In genomic region chr2:241582806-241583205, GRCh38 we compare ENCODE assay signal across 17 cellular contexts. TPM values are rescaled to one million over a fixed set of nuclear protein-coding genes. Genes with fewer than 3 reads are reported as not detected.
DNase-seq lines count a peak whose midpoint lies in the region; ATAC-seq and TF ChIP-seq lines count a peak whose summit lies in the region.
"Had no signal": no experiment of that assay in that cellular context is flagged by ENCODE, and none has a peak within 500 bp of the region (broad histone marks: within the 10 kb centered on the region; RNA-seq: fewer than 3 reads in every experiment).

No MANE protein-coding gene starts in this region.

- peaks cover 57% of the 10 kb centered on the region for H3K36me3 ChIP-seq in endodermal cell (ENCODE audit: control insufficient read depth, insufficient read depth, low read length)
- no peaks in the 10 kb centered on the region for H3K36me3 ChIP-seq in mucosa of descending colon (ENCODE audit: low read depth)
- H3K36me3 ChIP-seq in sigmoid colon, result peaks cover 13 to 55% (median 25%) of the 10 kb centered on the region in 4 donors

- no peak for TF ChIP-seq POLR2A in sigmoid colon (IDR thresholded peaks at IDR 0.05)

- TF ChIP-seq CTCF in Calu3 (IDR thresholded peaks at IDR 0.05; ENCODE audit: unreplicated experiment) (no peak), endodermal cell (conservative IDR thresholded peaks at IDR 0.05) (no peak), mucosa of descending colon (IDR thresholded peaks at IDR 0.05) (no peak), sigmoid colon (IDR thresholded peaks at IDR 0.05) (no peak)

- TF ChIP-seq EP300 in sigmoid colon (IDR thresholded peaks at IDR 0.05), result no peak

- no peak overlapping the region for H3K9ac ChIP-seq in endodermal cell (ENCODE audit: extremely low read depth, low read length, poor library complexity, severe bottlenecking)
- H3K9ac ChIP-seq: BLaER1 had no signal

- no TSS peak for BruUV-seq in Calu3 (replicated peaks; lab: Mats Ljungman, UMichigan)

- intact Hi-C loops in Calu3 (cut with micrococcal nuclease; ENCODE audit: unreplicated experiment), result no loop called here
- intact Hi-C loops in mucosa of descending colon (cut with DNase I, micrococcal nuclease), result no loop called here
- intact Hi-C loops in sigmoid colon (cut with DNase I), result no loop called here

- DNase-seq in Calu3, result no peak
- DNase-seq in endodermal cell, result peak; percentile 17
- peak in 2 of 3 donors; percentile 10 to 12 for DNase-seq in mucosa of descending colon
- peak; percentile 50 for DNase-seq in sigmoid colon
- DNase-seq in LoVo (ENCODE audit: low spot score), result no peak
- DNase-seq: 8988T; AML-193; Caco-2; CD8-positive, alpha-beta memory T cell; DMS53; GF-D8; GOT3; H9 had no signal

- H3K4me3 Mint-ChIP-seq in Calu3 (ENCODE audit: low read depth, unreplicated experiment) (no peak overlapping the region), endodermal cell (no peak overlapping the region)
- H3K4me3 Mint-ChIP-seq: CD8-positive, alpha-beta memory T cell; H9; IgD-negative memory B cell had no signal

- ATAC-seq in mucosa of descending colon, result no peak
- ATAC-seq in GM21717 (IDR thresholded peaks at IDR 0.05; ENCODE audit: unreplicated experiment), result no peak
- ATAC-seq in GM18870 (IDR thresholded peaks at IDR 0.05; ENCODE audit: unreplicated experiment), result no peak

- H3K4me1 Mint-ChIP-seq in Calu3 (ENCODE audit: low read depth, unreplicated experiment) (peaks cover 24% of the 10 kb centered on the region), endodermal cell (no peaks in the 10 kb centered on the region)
- H3K4me1 Mint-ChIP-seq: CD8-positive, alpha-beta memory T cell; IgD-negative memory B cell had no signal

- no peaks in the 10 kb centered on the region for H3K27me3 Mint-ChIP-seq in Calu3 (ENCODE audit: unreplicated experiment)
- peaks cover 1% of the 10 kb centered on the region for H3K27me3 Mint-ChIP-seq in endodermal cell (ENCODE audit: insufficient read depth)
- H3K27me3 Mint-ChIP-seq: CD8-positive, alpha-beta memory T cell; IgD-negative memory B cell had no signal

- H3K4me1 ChIP-seq in endodermal cell (ENCODE audit: control insufficient read depth, insufficient read depth, low read length) (no peaks in the 10 kb centered on the region), mucosa of descending colon (ENCODE audit: low read depth) (no peaks in the 10 kb centered on the region), sigmoid colon (peaks cover 0 to 7% (median 6%) of the 10 kb centered on the region in 4 donors)
- H3K4me1 ChIP-seq: Caco-2 had no signal

- no peaks in the 10 kb centered on the region for H3K27me3 ChIP-seq in endodermal cell (ENCODE audit: control insufficient read depth, insufficient read depth, low read length, poor library complexity, severe bottlenecking)
- H3K27me3 ChIP-seq in sigmoid colon, result no peaks in the 10 kb centered on the region
- H3K27me3 ChIP-seq: BLaER1 had no signal

- peak overlapping the region; percentile 63 for H3K27ac Mint-ChIP-seq in Calu3 (ENCODE audit: unreplicated experiment)
- H3K27ac Mint-ChIP-seq in endodermal cell, result no peak overlapping the region

- peaks cover 60% of the 10 kb centered on the region for H3K36me3 Mint-ChIP-seq in Calu3 (ENCODE audit: insufficient read depth, unreplicated experiment)
- peaks cover 84% of the 10 kb centered on the region for H3K36me3 Mint-ChIP-seq in endodermal cell (ENCODE audit: low read depth)

- CTCF ChIA-PET in Calu3 (lab: Charles Lee), result no interaction called here

- no peak overlapping the region for H3K27ac ChIP-seq in endodermal cell (ENCODE audit: low read depth, low read length)
- H3K27ac ChIP-seq in sigmoid colon, result no peak overlapping the region
- H3K27ac ChIP-seq: BLaER1 had no signal

- WGBS in endodermal cell (ENCODE audit: insufficient coverage in 1 of 2, insufficient read length in 1 of 2), 2 experiments, result 91% methylated on average over 4 of the region's 4 CpGs; no CpG with 5 or more reads in 1 of the 2 experiments
- 96 to 97% methylated on average over 4 of the region's 4 CpGs for WGBS in sigmoid colon, 2 donors

- H3K4me3 ChIP-seq in endodermal cell (ENCODE audit: low read length) (no peak overlapping the region), mucosa of descending colon (no peak overlapping the region), sigmoid colon (no peak overlapping the region)
- H3K4me3 ChIP-seq: BLaER1 had no signal

- peaks cover 71% of the 10 kb centered on the region for H3K9me3 ChIP-seq in endodermal cell (ENCODE audit: control insufficient read depth, low read length)
- peaks cover 24% of the 10 kb centered on the region for H3K9me3 ChIP-seq in mucosa of descending colon
- peaks cover 2 to 17% (median 13%) of the 10 kb centered on the region in 4 donors for H3K9me3 ChIP-seq in sigmoid colon

- peaks cover 5% of the 10 kb centered on the region for H3K9me3 Mint-ChIP-seq in Calu3 (ENCODE audit: low read depth, unreplicated experiment)
- H3K9me3 Mint-ChIP-seq in endodermal cell, result peaks cover 61% of the 10 kb centered on the region

RNA-seq across cellular contexts. Expression of gene BOK, which starts 24.3 kb away (rescaled TPM):
- total RNA-seq in Calu3 (2022) (30.1 and 35.0 TPM in 2 replicates), endodermal cell (10 to 100 TPM; 23.4 to 24.5 TPM), mucosa of descending colon (10 to 100 TPM in 1 of 3 donors, 1 to 10 TPM in 2; 6.7 to 25.5 (median 7.4) TPM), sigmoid colon (100 to 1,000 TPM in 1 of 4 donors, 10 to 100 TPM in 3; 46.6 to 112 (median 81.0) TPM)
- 14.1 TPM for polyA plus RNA-seq in endodermal cell (2013, experiment 1 of 2)
- polyA plus RNA-seq in endodermal cell (2013, experiment 2 of 2), result 13.7 TPM
- 10 to 100 TPM in 1 of 3 donors, 1 to 10 TPM in 2; 6.2 to 12.7 (median 8.4) TPM for polyA plus RNA-seq in sigmoid colon
- total RNA-seq: CD8-positive, alpha-beta memory T cell had no signal
- polyA plus RNA-seq: CD8-positive, alpha-beta memory T cell had no signal

RNA-seq across cellular contexts. Expression of gene THAP4, which starts 54.2 kb away (rescaled TPM):
- total RNA-seq in Calu3 (2022) (53.6 and 57.5 TPM in 2 replicates), endodermal cell (10 to 100 TPM; 54.6 to 66.1 TPM), mucosa of descending colon (10 to 100 TPM; 67.3 to 86.2 (median 68.8) TPM), sigmoid colon (10 to 100 TPM; 28.9 to 44.7 (median 38.4) TPM)
- polyA plus RNA-seq in endodermal cell (2013, experiment 1 of 2), result 40.7 TPM
- polyA plus RNA-seq in endodermal cell (2013, experiment 2 of 2), result 36.6 TPM
- polyA plus RNA-seq in sigmoid colon, result 100 to 1,000 TPM in 2 of 3 donors, 10 to 100 TPM in 1; 69.3 to 112 (median 109) TPM

RNA-seq across cellular contexts. Expression of gene ATG4B, which starts 54.7 kb away (rescaled TPM):
- total RNA-seq in Calu3 (2022) (93.0 and 95.3 TPM in 2 replicates), endodermal cell (100 to 1,000 TPM; 126 to 166 TPM), mucosa of descending colon (100 to 1,000 TPM in 1 of 3 donors, 10 to 100 TPM in 2; 87.9 to 154 (median 94.6) TPM), sigmoid colon (10 to 100 TPM; 35.2 to 69.8 (median 45.2) TPM)
- polyA plus RNA-seq in endodermal cell (2013, experiment 1 of 2), result 113 TPM
- 98.7 TPM for polyA plus RNA-seq in endodermal cell (2013, experiment 2 of 2)
- 10 to 100 TPM; 27.6 to 70.7 (median 29.4) TPM for polyA plus RNA-seq in sigmoid colon

Comparison
In these comparisons a context has a peak if more than half of its experiments do, and no peak if none do; other contexts are left out.
1. DNase-seq: peak in endodermal cell (single experiment), mucosa of descending colon (2 of 3) and sigmoid colon (single experiment); none in Calu3 (single experiment) and LoVo (single experiment).